ENCODE assay signal across 9 cellular contexts in the genomic region with DNA sequence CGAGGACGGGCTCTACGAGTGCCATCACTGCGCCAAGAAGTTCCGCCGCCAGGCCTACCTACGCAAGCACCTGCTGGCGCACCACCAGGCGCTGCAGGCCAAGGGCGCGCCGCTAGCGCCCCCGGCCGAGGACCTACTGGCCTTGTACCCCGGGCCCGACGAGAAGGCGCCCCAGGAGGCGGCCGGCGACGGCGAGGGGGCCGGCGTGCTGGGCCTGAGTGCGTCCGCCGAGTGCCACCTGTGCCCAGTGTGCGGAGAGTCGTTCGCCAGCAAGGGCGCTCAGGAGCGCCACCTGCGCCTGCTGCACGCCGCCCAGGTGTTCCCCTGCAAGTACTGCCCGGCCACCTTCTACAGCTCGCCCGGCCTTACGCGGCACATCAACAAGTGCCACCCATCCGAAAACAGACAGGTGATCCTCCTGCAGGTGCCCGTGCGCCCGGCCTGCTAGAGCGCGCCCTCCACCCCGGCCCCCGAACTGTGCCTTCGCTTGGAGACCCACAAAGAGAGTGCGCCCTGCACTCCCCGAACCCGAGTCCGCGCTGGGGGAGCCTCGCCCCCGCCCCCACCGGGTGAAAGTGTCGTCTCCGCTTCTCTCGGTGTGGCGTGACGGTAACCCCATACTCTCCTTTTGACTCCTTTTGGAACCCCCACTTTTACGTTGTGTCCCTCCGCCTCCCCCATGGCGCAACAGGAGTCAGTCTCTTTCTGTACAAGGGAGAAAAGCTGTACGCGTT. TPM values are rescaled to one million over a fixed set of nuclear protein-coding genes. Genes with fewer than 3 reads are reported as not detected.
A peak's percentile ranks its signal among the peaks of the same experiment; 100 is the strongest.
DNase-seq lines count a peak whose midpoint lies in the region; ATAC-seq, FAIRE-seq and TF ChIP-seq lines count a peak whose summit lies in the region.
"Had no signal": no experiment of that assay in that cellular context is flagged by ENCODE, and none has a peak within 500 bp of the region (broad histone marks: within the 10 kb centered on the region; RNA-seq: fewer than 3 reads in every experiment).

No MANE protein-coding gene starts in this region.

- H2BK20ac ChIP-seq in H9 (ENCODE audit: low read depth, low read length, poor library complexity, severe bottlenecking), result no peak overlapping the region

- no peak overlapping the region for H4K91ac ChIP-seq in H9 (ENCODE audit: insufficient read length, low read depth, low read length)

- peaks cover 20% of the 10 kb centered on the region for H3K27me3 ChIP-seq in CD4-positive, CD25-positive, alpha-beta regulatory T cell (ENCODE audit: control insufficient read depth, insufficient read depth, low read length)
- H3K27me3 ChIP-seq in H9 (ENCODE audit: insufficient read depth, low read length) (peaks cover 32% of the 10 kb centered on the region), keratinocyte (ENCODE audit: control insufficient read depth, extremely low read depth, insufficient read depth, low read length) (peaks cover 70% of the 10 kb centered on the region)

- H2BK5ac ChIP-seq in H9 (ENCODE audit: insufficient read length, low read length), result no peak overlapping the region

- no peak overlapping the region for H3T11ph ChIP-seq in H9 (ENCODE audit: low read length)

- H3K23me2 ChIP-seq in H9 (ENCODE audit: insufficient read length, low read depth, low read length, poor library complexity, severe bottlenecking), result peaks cover 27% of the 10 kb centered on the region

- H3K4ac ChIP-seq in H9 (ENCODE audit: low read depth, low read length), result no peak overlapping the region

- POLR2A ChIA-PET in activated CD8-positive, alpha-beta T cell treated with anti-CD3 and anti-CD28 coated beads for 36 hours (lab: Charles Lee), result interaction anchor here (1.1 kb wide), 1 partner anchor 10 kb away, joined by 3 read pairs; no protein-coding TSS in a partner anchor

- H2BK15ac ChIP-seq in H9 (ENCODE audit: low read depth, low read length), result no peak overlapping the region

- H3K9me3 Mint-ChIP-seq in CD4-positive, CD25-positive, alpha-beta regulatory T cell, result peaks cover 0 to 2% (median 0%) of the 10 kb centered on the region in 7 donors
- H3K9me3 Mint-ChIP-seq in H9, result peaks cover 0 to 2% of the 10 kb centered on the region in 2 experiments; a peak in 3 of 5 replicates
- no peaks in the 10 kb centered on the region for H3K9me3 Mint-ChIP-seq in activated CD8-positive, alpha-beta T cell treated with anti-CD3 and anti-CD28 coated beads for 36 hours

- no peak overlapping the region for H3K4me3 ChIP-seq in CD4-positive, CD25-positive, alpha-beta regulatory T cell (ENCODE audit: low read depth, low read length)
- no peak overlapping the region for H3K4me3 ChIP-seq in keratinocyte (ENCODE audit: control insufficient read depth in 2 of 3, extremely low read depth in 1 of 3, insufficient read depth in 2 of 3, low read depth in 1 of 3, low read length in 3 of 3)

- H3K27ac Mint-ChIP-seq in CD4-positive, CD25-positive, alpha-beta regulatory T cell, result no peak overlapping the region
- peak overlapping the region in 1 of 3 experiments; percentile 67; a peak in 1 of 7 replicates for H3K27ac Mint-ChIP-seq in H9
- no peak overlapping the region for H3K27ac Mint-ChIP-seq in activated CD8-positive, alpha-beta T cell treated with anti-CD3 and anti-CD28 coated beads for 36 hours

- H3K9me3 ChIP-seq in CD4-positive, CD25-positive, alpha-beta regulatory T cell (ENCODE audit: control insufficient read depth in 2 of 2, low read length in 2 of 2), result no peaks in the 10 kb centered on the region
- H3K9me3 ChIP-seq in H9 (ENCODE audit: control insufficient read depth, low read depth, low read length) (no peaks in the 10 kb centered on the region), keratinocyte (ENCODE audit: control insufficient read depth, low read depth, low read length) (no peaks in the 10 kb centered on the region)

- no peak overlapping the region for H2BK12ac ChIP-seq in H9 (ENCODE audit: insufficient read length, low read depth, low read length)

- WGBS in H9 (ENCODE audit: extremely low coverage, insufficient read length, low lambda C conversion rate), result no CpG with 5 or more reads among the region's 69 CpGs

- CTCF ChIA-PET in activated CD8-positive, alpha-beta T cell treated with anti-CD3 and anti-CD28 coated beads for 36 hours (lab: Charles Lee), result interaction anchor here (0.9 kb wide), 1 partner anchor 47 kb away, joined by 3 read pairs; no protein-coding TSS in a partner anchor

- ATAC-seq in CD4-positive, CD25-positive, alpha-beta regulatory T cell (ENCODE audit: low read depth in 2 of 2), result no peak
- peak; percentile 34 for ATAC-seq in activated CD8-positive, alpha-beta T cell treated with anti-CD3 and anti-CD28 coated beads for 36 hours
- ATAC-seq in GM19351 (IDR thresholded peaks at IDR 0.05; ENCODE audit: unreplicated experiment), result no peak
- ATAC-seq: HCT116 had no signal

- intact Hi-C loops in activated CD8-positive, alpha-beta T cell treated with anti-CD3 and anti-CD28 coated beads for 36 hours (cut with micrococcal nuclease), result loop anchor here (10.0 kb wide), 1 partner anchor 125 kb away; no protein-coding TSS in a partner anchor

- no peak overlapping the region for H3K18ac ChIP-seq in H9 (ENCODE audit: insufficient read length, low read depth, low read length)

- H4K20me1 ChIP-seq in H9 (ENCODE audit: control insufficient read depth, insufficient read depth, insufficient read length) (no peaks in the 10 kb centered on the region), keratinocyte (ENCODE audit: control insufficient read depth, extremely low read depth, insufficient read depth, low read length) (no peaks in the 10 kb centered on the region)

- TF ChIP-seq CTCF in H9 (conservative IDR thresholded peaks at IDR 0.05), result peak; percentile 48
- no peak for TF ChIP-seq CTCF in activated CD8-positive, alpha-beta T cell treated with anti-CD3 and anti-CD28 coated beads for 36 hours (IDR thresholded peaks at IDR 0.05)
- TF ChIP-seq CTCF in keratinocyte (optimal IDR thresholded peaks at IDR 0.05 in 1 of 3, IDR thresholded peaks at IDR 0.05 in 1 of 3, conservative IDR thresholded peaks at IDR 0.05 in 1 of 3; ENCODE audit: extremely low read depth in 1 of 3, insufficient read depth in 2 of 3, low read length in 3 of 3), result peak; percentile 7 to 63 (median 30)

- H3K56ac ChIP-seq in H9 (ENCODE audit: insufficient read length, low read depth, low read length), result no peak overlapping the region

- no peak overlapping the region for H2AK5ac ChIP-seq in H9 (ENCODE audit: insufficient read length, low read length)

- H3K36me3 ChIP-seq in CD4-positive, CD25-positive, alpha-beta regulatory T cell (ENCODE audit: control insufficient read depth, insufficient read depth, low read length), result no peaks in the 10 kb centered on the region
- H3K36me3 ChIP-seq in keratinocyte (ENCODE audit: control insufficient read depth in 2 of 2, extremely low read depth in 1 of 2, insufficient read depth in 2 of 2, low read length in 2 of 2), result no peaks in the 10 kb centered on the region

- no peaks in the 10 kb centered on the region for H3K9me1 ChIP-seq in keratinocyte (ENCODE audit: control insufficient read depth, extremely low read depth, insufficient read depth, low read length)

- H3K14ac ChIP-seq in H9 (ENCODE audit: insufficient read depth, low read length), result no peak overlapping the region; the same call in 1 of the 2 replicates

- H3K9ac ChIP-seq in H9 (ENCODE audit: extremely low read depth, insufficient read length, low read length) (no peak overlapping the region), keratinocyte (ENCODE audit: control insufficient read depth, extremely low read depth, insufficient read depth, low read length) (no peak overlapping the region)

- no peak overlapping the region for H2AFZ ChIP-seq in H9 (ENCODE audit: low read length)
- H2AFZ ChIP-seq in keratinocyte (ENCODE audit: control insufficient read depth, low read length), result no peak overlapping the region

- H3K79me2 ChIP-seq in H9 (ENCODE audit: insufficient read depth, low read length) (no peaks in the 10 kb centered on the region), keratinocyte (ENCODE audit: control insufficient read depth, insufficient read depth, low read length) (no peaks in the 10 kb centered on the region)

- no peak overlapping the region for H3K27ac ChIP-seq in CD4-positive, CD25-positive, alpha-beta regulatory T cell (ENCODE audit: insufficient read depth, low read length, poor library complexity, severe bottlenecking)
- no peak overlapping the region for H3K27ac ChIP-seq in H9 (ENCODE audit: insufficient read length, low read depth, low read length)
- no peak overlapping the region for H3K27ac ChIP-seq in keratinocyte (ENCODE audit: control insufficient read depth, insufficient read depth, low read length)

- H3K79me1 ChIP-seq in H9 (ENCODE audit: insufficient read depth, low read depth, low read length, poor library complexity, severe bottlenecking), result no peaks in the 10 kb centered on the region

- H2BK120ac ChIP-seq in H9 (ENCODE audit: low read depth, low read length, poor library complexity, severe bottlenecking), result no peak overlapping the region

- no peaks in the 10 kb centered on the region for H3K36me3 Mint-ChIP-seq in CD4-positive, CD25-positive, alpha-beta regulatory T cell
- no peaks in the 10 kb centered on the region; a peak in 2 of 7 replicates for H3K36me3 Mint-ChIP-seq in H9 (ENCODE audit: insufficient read depth in 1 of 3, low read depth in 3 of 3)
- no peaks in the 10 kb centered on the region for H3K36me3 Mint-ChIP-seq in activated CD8-positive, alpha-beta T cell treated with anti-CD3 and anti-CD28 coated beads for 36 hours (ENCODE audit: low read depth)

- peaks cover 0 to 18% (median 9%) of the 10 kb centered on the region in 4 donors for H3K4me1 Mint-ChIP-seq in CD4-positive, CD25-positive, alpha-beta regulatory T cell
- H3K4me1 Mint-ChIP-seq in H9, result peaks cover 54 to 55% of the 10 kb centered on the region in 2 experiments
- peaks cover 16% of the 10 kb centered on the region for H3K4me1 Mint-ChIP-seq in activated CD8-positive, alpha-beta T cell treated with anti-CD3 and anti-CD28 coated beads for 36 hours (ENCODE audit: low read depth)

- H4K8ac ChIP-seq in H9 (replicated peaks; ENCODE audit: insufficient read length, low read depth, low read length), result no peak overlapping the region

- no peak overlapping the region for H3K23ac ChIP-seq in H9 (ENCODE audit: insufficient read length, low read depth, low read length)

- FAIRE-seq in keratinocyte (lab: Jason Lieb, UNC), result no peak

- dilution Hi-C loops in keratinocyte (cut with MboI; ENCODE audit: extremely low pct_ligation_motif_present, low sequenced_read_pairs), result no loop called here

- H3K4me1 ChIP-seq in CD4-positive, CD25-positive, alpha-beta regulatory T cell (ENCODE audit: control insufficient read depth, insufficient read depth, low read length, poor library complexity, severe bottlenecking), result peaks cover 5% of the 10 kb centered on the region
- H3K4me1 ChIP-seq in H9 (ENCODE audit: insufficient read depth, low read length) (peaks cover 13% of the 10 kb centered on the region; the same call in 1 of the 2 replicates), keratinocyte (ENCODE audit: control insufficient read depth, extremely low read depth, insufficient read depth, low read length) (peaks cover 5% of the 10 kb centered on the region)

- H3K4me2 ChIP-seq in H9 (ENCODE audit: insufficient read depth, insufficient read length, low read length) (peak overlapping the region; percentile 69), keratinocyte (ENCODE audit: control insufficient read depth, extremely low read depth, insufficient read depth, low read depth, low read length) (no peak overlapping the region)

- DNase-seq in CD4-positive, CD25-positive, alpha-beta regulatory T cell, result peak in 1 of 3 donors; percentile 32
- DNase-seq in H9 (peak; percentile 86), keratinocyte (ENCODE audit: low read depth, low spot score) (no peak), activated gamma-delta T cell treated with Interleukin-2 at 50 U/mL for 16 hours (no peak), HPDE6-E6E7 (ENCODE audit: extremely low spot score) (no peak), NCI-H2107 treated with DMSO at 0.1 percent for 48 hours (lab: John Stamatoyannopoulos, UW; ENCODE audit: unreplicated experiment) (no peak)
- DNase-seq in activated CD8-positive, alpha-beta T cell treated with anti-CD3 and anti-CD28 coated beads for 36 hours, result peak; percentile 26

- no peak overlapping the region for H4K5ac ChIP-seq in H9 (ENCODE audit: insufficient read length, low read depth, low read length)

- peak overlapping the region in 3 of 4 donors; percentile 8 to 76 (median 73) for H3K4me3 Mint-ChIP-seq in CD4-positive, CD25-positive, alpha-beta regulatory T cell
- peak overlapping the region; percentile 60 to 80 for H3K4me3 Mint-ChIP-seq in H9
- H3K4me3 Mint-ChIP-seq in activated CD8-positive, alpha-beta T cell treated with anti-CD3 and anti-CD28 coated beads for 36 hours, result peak overlapping the region; percentile 58

- H3K27me3 Mint-ChIP-seq in CD4-positive, CD25-positive, alpha-beta regulatory T cell, result peaks cover 69% of the 10 kb centered on the region
- H3K27me3 Mint-ChIP-seq in H9 (ENCODE audit: low read depth), result peaks cover 87% of the 10 kb centered on the region
- H3K27me3 Mint-ChIP-seq in activated CD8-positive, alpha-beta T cell treated with anti-CD3 and anti-CD28 coated beads for 36 hours, result peaks cover 67% of the 10 kb centered on the region

RNA-seq across cellular contexts. Expression of a gene that starts 1.6 kb away (rescaled TPM):
- 0.12 TPM for total RNA-seq in CD4-positive, CD25-positive, alpha-beta regulatory T cell
- not detected for polyA plus RNA-seq in CD4-positive, CD25-positive, alpha-beta regulatory T cell
- total RNA-seq in H9 (2021), result 0.81 and 0.83 TPM in 2 replicates
- under 1 TPM; 0.76 to 0.99 TPM for total RNA-seq in activated CD8-positive, alpha-beta T cell treated with anti-CD3 and anti-CD28 coated beads for 36 hours
- not detected in 3 replicates for polyA plus RNA-seq in keratinocyte
- not detected for polyA plus RNA-seq in keratinocyte (2011; ENCODE audit: low read depth)
- not detected in 2 replicates for polyA plus RNA-seq in keratinocyte (2011; cell fraction: cytosol; rRNA removed)
- polyA plus RNA-seq in keratinocyte (2011; cell fraction: nucleus; rRNA removed), result not detected in 2 replicates
- not detected in 2 replicates for polyA plus RNA-seq in keratinocyte (2012; ENCODE audit: low replicate concordance)
- not detected in 3 replicates for polyA minus RNA-seq in keratinocyte
- not detected for polyA minus RNA-seq in keratinocyte (2011; cell fraction: cytosol; rRNA and poly(A)+ RNA removed)
- not detected in 2 replicates for polyA minus RNA-seq in keratinocyte (2011; cell fraction: nucleus; rRNA and poly(A)+ RNA removed)

Comparison
In these comparisons a context has a peak if more than half of its experiments do, and no peak if none do; other contexts are left out.
1. DNase-seq: peak in H9 (single experiment) and activated CD8-positive, alpha-beta T cell treated with anti-CD3 and anti-CD28 coated beads for 36 hours (single experiment); none in keratinocyte (single experiment), activated gamma-delta T cell treated with Interleukin-2 at 50 U/mL for 16 hours (single experiment), HPDE6-E6E7 (single experiment) and NCI-H2107 treated with DMSO at 0.1 percent for 48 hours (single experiment).
2. Peak in every context shown above with its lines, with median percentiles within 50 percentile points of each other: H3K4me3 Mint-ChIP-seq.